ENCODE assay signal across 13 cellular contexts in the genomic region with DNA sequence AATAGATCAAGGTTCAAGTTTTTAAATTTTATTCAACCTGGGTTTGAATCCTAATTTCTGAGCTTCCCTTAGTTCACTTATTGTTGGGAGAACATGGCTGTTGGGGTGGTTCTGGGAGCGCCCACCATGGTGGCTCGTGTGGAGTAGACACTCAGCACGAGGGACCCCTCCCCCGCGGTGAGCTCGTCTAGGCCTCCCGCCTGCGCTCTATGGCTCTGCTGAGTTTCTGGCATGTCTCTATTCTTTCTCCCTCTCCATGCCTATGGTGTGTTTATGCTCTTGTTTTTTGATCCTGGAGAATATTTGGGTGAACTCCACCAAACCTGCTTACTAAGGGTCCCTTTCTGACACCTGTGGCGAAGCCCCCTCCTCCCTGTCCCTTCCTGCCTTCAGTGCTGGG. TPM values are rescaled to one million over a fixed set of nuclear protein-coding genes. Genes with fewer than 3 reads are reported as not detected.
DNase-seq lines count a peak whose midpoint lies in the region; ATAC-seq, FAIRE-seq and TF ChIP-seq lines count a peak whose summit lies in the region.
"Had no signal": no experiment of that assay in that cellular context is flagged by ENCODE, and none has a peak within 500 bp of the region (broad histone marks: within the 10 kb centered on the region; RNA-seq: fewer than 3 reads in every experiment).

No MANE protein-coding gene starts in this region.

- H3K4me2 ChIP-seq in OCI-LY3 (ENCODE audit: low read length) = peak overlapping the region; percentile 16; the same call in 1 of the 2 replicates

- FAIRE-seq in HTR-8/SVneo (lab: Jason Lieb, UNC) = no peak
- FAIRE-seq: bronchial epithelial cell had no signal

- peak overlapping the region; percentile 69 for H3K27ac Mint-ChIP-seq in central memory CD8-positive, alpha-beta T cell (ENCODE audit: low read depth)
- peak overlapping the region; percentile 78 for H3K27ac Mint-ChIP-seq in stimulated activated memory B cell treated with anti-CD40 and anti-IgM and Interleukin-4, amounts not matched to agents 10 μg/mL and 1 μg/mL and 100 μg/mL, for 72 hours

- no peak for TF ChIP-seq EP300 in tibial nerve (IDR thresholded peaks at IDR 0.05)

- peaks cover 55% of the 10 kb centered on the region for H3K36me3 Mint-ChIP-seq in central memory CD8-positive, alpha-beta T cell (ENCODE audit: insufficient read depth)
- H3K36me3 Mint-ChIP-seq in stimulated activated memory B cell treated with anti-CD40 and anti-IgM and Interleukin-4, amounts not matched to agents 10 μg/mL and 1 μg/mL and 100 μg/mL, for 72 hours = peaks cover 61% of the 10 kb centered on the region

- no peaks in the 10 kb centered on the region for H3K27me3 Mint-ChIP-seq in central memory CD8-positive, alpha-beta T cell
- no peaks in the 10 kb centered on the region for H3K27me3 Mint-ChIP-seq in stimulated activated memory B cell treated with anti-CD40 and anti-IgM and Interleukin-4, amounts not matched to agents 10 μg/mL and 1 μg/mL and 100 μg/mL, for 72 hours

- no peak overlapping the region for H3K9ac ChIP-seq in OCI-LY3 (ENCODE audit: low read length)

- intact Hi-C loops in Right ventricle myocardium inferior (cut with DNase I) = no loop called here
- intact Hi-C loops in breast epithelium (cut with DNase I; ENCODE audit: low total_unique reads) = no loop called here

- H3K79me2 ChIP-seq in OCI-LY3 (ENCODE audit: low read length) = peaks cover 91% of the 10 kb centered on the region

- H3K4me3 Mint-ChIP-seq in central memory CD8-positive, alpha-beta T cell = no peak overlapping the region
- H3K4me3 Mint-ChIP-seq in stimulated activated memory B cell treated with anti-CD40 and anti-IgM and Interleukin-4, amounts not matched to agents 10 μg/mL and 1 μg/mL and 100 μg/mL, for 72 hours = no peak overlapping the region

- H3K36me3 ChIP-seq in cardiac muscle cell = peaks cover 18% of the 10 kb centered on the region
- H3K36me3 ChIP-seq in OCI-LY3 (replicated peaks; ENCODE audit: low read depth, low read length) = peaks cover 31% of the 10 kb centered on the region
- H3K36me3 ChIP-seq in tibial nerve = peaks cover 5 to 58% (median 33%) of the 10 kb centered on the region in 3 donors
- peaks cover 15% of the 10 kb centered on the region for H3K36me3 ChIP-seq in breast epithelium

- peak overlapping the region; percentile 55 for H3K27ac ChIP-seq in cardiac muscle cell
- H3K27ac ChIP-seq in OCI-LY3 (ENCODE audit: low read length) = peak overlapping the region; percentile 16; the same call in 1 of the 2 replicates
- H3K27ac ChIP-seq in tibial nerve = no peak overlapping the region
- H3K27ac ChIP-seq in breast epithelium = no peak overlapping the region
- H3K27ac ChIP-seq: SJCRH30, vagina had no signal

- H3K4me1 Mint-ChIP-seq in central memory CD8-positive, alpha-beta T cell = peaks cover 63% of the 10 kb centered on the region
- peaks cover 75% of the 10 kb centered on the region for H3K4me1 Mint-ChIP-seq in stimulated activated memory B cell treated with anti-CD40 and anti-IgM and Interleukin-4, amounts not matched to agents 10 μg/mL and 1 μg/mL and 100 μg/mL, for 72 hours

- no peak for TF ChIP-seq CTCF in cardiac muscle cell (IDR thresholded peaks at IDR 0.05; ENCODE audit: low read depth, low read length)
- no peak for TF ChIP-seq CTCF in OCI-LY3 (IDR thresholded peaks at IDR 0.05; ENCODE audit: low read depth, low read length)
- no peak for TF ChIP-seq CTCF in tibial nerve (IDR thresholded peaks at IDR 0.05)
- TF ChIP-seq CTCF in breast epithelium (IDR thresholded peaks at IDR 0.05) = no peak

- no peak for ATAC-seq in Right ventricle myocardium inferior
- ATAC-seq in central memory CD8-positive, alpha-beta T cell (replicated peaks; ENCODE audit: extremely low read depth, poor library complexity, severe bottlenecking) = no peak
- ATAC-seq in stimulated activated memory B cell treated with anti-CD40 and anti-IgM and Interleukin-4, amounts not matched to agents 10 μg/mL and 1 μg/mL and 100 μg/mL, for 72 hours = no peak

- whole genome bisulfite sequencing in tibial nerve, 2 donors = 74 to 75% methylated on average over 9 of the region's 9 CpGs

- DNase-seq in cardiac muscle cell (ENCODE audit: low read depth in 1 of 2, low spot score in 1 of 2) (no peak), Right ventricle myocardium inferior (ENCODE audit: missing footprints) (no peak), tibial nerve (ENCODE audit: low spot score in 2 of 2) (no peak), breast epithelium (ENCODE audit: low spot score in 2 of 2) (no peak), HTR-8/SVneo (ENCODE audit: insufficient read length, low spot score) (no peak)
- DNase-seq in central memory CD8-positive, alpha-beta T cell (ENCODE audit: low spot score in 2 of 2) = no peak
- DNase-seq: HCEC 1CT, NCI-H446 treated with DMSO at 0.1 percent for 48 hours, SJCRH30 had no signal

- H3K4me1 ChIP-seq in cardiac muscle cell (ENCODE audit: low read depth) (peaks cover 13% of the 10 kb centered on the region), OCI-LY3 (ENCODE audit: low read length) (peaks cover 33% of the 10 kb centered on the region), tibial nerve (peaks cover 0 to 54% (median 28%) of the 10 kb centered on the region in 4 donors), breast epithelium (peaks cover 0 to 26% of the 10 kb centered on the region in 2 donors)

- TF ChIP-seq POLR2A in tibial nerve (IDR thresholded peaks at IDR 0.05) = no peak
- no peak for TF ChIP-seq POLR2A in breast epithelium (IDR thresholded peaks at IDR 0.05)

- no peak overlapping the region for H2AFZ ChIP-seq in OCI-LY3 (ENCODE audit: low read depth, low read length)

- H3K9me3 ChIP-seq in cardiac muscle cell (ENCODE audit: low read depth) (no peaks in the 10 kb centered on the region), OCI-LY3 (ENCODE audit: insufficient read depth, low read length) (no peaks in the 10 kb centered on the region), tibial nerve (no peaks in the 10 kb centered on the region), breast epithelium (no peaks in the 10 kb centered on the region)
- H3K9me3 ChIP-seq: SJCRH30, vagina had no signal

- H4K20me1 ChIP-seq in OCI-LY3 (ENCODE audit: insufficient read depth, low read length) = peaks cover 46% of the 10 kb centered on the region

- H3K27me3 ChIP-seq in cardiac muscle cell (no peaks in the 10 kb centered on the region), OCI-LY3 (ENCODE audit: low read depth, low read length) (no peaks in the 10 kb centered on the region), tibial nerve (no peaks in the 10 kb centered on the region), breast epithelium (no peaks in the 10 kb centered on the region)
- H3K27me3 ChIP-seq: SJCRH30, vagina had no signal

- H3K9me3 Mint-ChIP-seq in central memory CD8-positive, alpha-beta T cell = no peaks in the 10 kb centered on the region
- H3K9me3 Mint-ChIP-seq in stimulated activated memory B cell treated with anti-CD40 and anti-IgM and Interleukin-4, amounts not matched to agents 10 μg/mL and 1 μg/mL and 100 μg/mL, for 72 hours = no peaks in the 10 kb centered on the region

- no peak overlapping the region for H3K4me3 ChIP-seq in cardiac muscle cell
- H3K4me3 ChIP-seq in OCI-LY3 (ENCODE audit: low read length) = no peak overlapping the region
- no peak overlapping the region for H3K4me3 ChIP-seq in tibial nerve
- H3K4me3 ChIP-seq in breast epithelium = no peak overlapping the region
- H3K4me3 ChIP-seq: SJCRH30 had no signal

RNA-seq across cellular contexts. Expression of gene EPN1, which starts 1.6 kb away (rescaled TPM):
- 144 and 164 TPM in 2 replicates for total RNA-seq in cardiac muscle cell
- 151 and 173 TPM in 2 replicates for polyA plus RNA-seq in cardiac muscle cell
- 213 TPM for total RNA-seq in Right ventricle myocardium inferior
- total RNA-seq in tibial nerve = 100 to 1,000 TPM in 3 of 4 donors, 10 to 100 TPM in 1; 92.0 to 164 (median 118) TPM
- 10 to 100 TPM; 22.2 to 47.2 (median 27.5) TPM for total RNA-seq in breast epithelium

RNA-seq across cellular contexts. Expression of gene U2AF2, which starts 18.6 kb away (rescaled TPM):
- 170 and 187 TPM in 2 replicates for total RNA-seq in cardiac muscle cell
- 13.4 and 16.3 TPM in 2 replicates for polyA plus RNA-seq in cardiac muscle cell
- 74.5 TPM for total RNA-seq in Right ventricle myocardium inferior
- 100 to 1,000 TPM; 115 to 242 (median 141) TPM for total RNA-seq in tibial nerve
- 10 to 100 TPM; 82.5 to 93.4 (median 85.3) TPM for total RNA-seq in breast epithelium

RNA-seq across cellular contexts. Expression of gene CCDC106, which starts 25.5 kb away (rescaled TPM):
- 42.4 and 49.2 TPM in 2 replicates for total RNA-seq in cardiac muscle cell
- polyA plus RNA-seq in cardiac muscle cell = 40.6 and 43.5 TPM in 2 replicates
- 17.4 TPM for total RNA-seq in Right ventricle myocardium inferior
- total RNA-seq in tibial nerve = 10 to 100 TPM; 14.5 to 39.6 (median 16.1) TPM
- total RNA-seq in breast epithelium = 10 to 100 TPM in 2 of 3 donors, 1 to 10 TPM in 1; 7.9 to 10.5 (median 10.2) TPM

RNA-seq across cellular contexts. Expression of gene ZNF581, which starts 30.0 kb away (rescaled TPM):
- total RNA-seq in cardiac muscle cell (28.4 and 42.0 TPM in 2 replicates), Right ventricle myocardium inferior (7.4 TPM), tibial nerve (10 to 100 TPM in 2 of 4 donors, 1 to 10 TPM in 2; 5.7 to 19.4 (median 8.8) TPM), breast epithelium (10 to 100 TPM; 10.7 to 16.8 (median 16.7) TPM)
- 22.3 and 28.7 TPM in 2 replicates for polyA plus RNA-seq in cardiac muscle cell

RNA-seq across cellular contexts. Expression of gene ZNF580, which starts 32.7 kb away (rescaled TPM):
- total RNA-seq in cardiac muscle cell (78.4 and 84.9 TPM in 2 replicates), Right ventricle myocardium inferior (13.2 TPM), tibial nerve (10 to 100 TPM; 24.1 to 67.5 (median 35.0) TPM), breast epithelium (10 to 100 TPM; 21.0 to 24.3 (median 22.4) TPM)
- polyA plus RNA-seq in cardiac muscle cell = 104 and 124 TPM in 2 replicates

Comparison
In these comparisons a context has a peak if more than half of its experiments do, and no peak if none do; other contexts are left out.
1. H3K27ac ChIP-seq: peak in cardiac muscle cell (single experiment) and OCI-LY3 (single experiment); none in tibial nerve (0 of 4) and breast epithelium (0 of 2).